In genomic region chr2:33395660-33396249, GRCh38 we compare ENCODE assay signal across 8 cellular contexts.
DNase-seq lines count a peak whose midpoint lies in the region; ATAC-seq and TF ChIP-seq lines count a peak whose summit lies in the region.

No MANE protein-coding gene starts in this region.

- peaks cover 7% of the 10 kb centered on the region for H3F3A ChIP-seq in MM.1S (ENCODE audit: insufficient read depth, low read length)

- H3K4me3 ChIP-seq in MM.1S (ENCODE audit: low read length) (no peak overlapping the region), fibroblast of pulmonary artery (replicated peaks; ENCODE audit: low read depth, low read length) (no peak overlapping the region)

- ATAC-seq in activated CD8-positive, alpha-beta T cell treated with anti-CD3 and anti-CD28 coated beads for 36 hours = peak; percentile 47

- CTCF ChIA-PET in activated CD8-positive, alpha-beta T cell treated with anti-CD3 and anti-CD28 coated beads for 36 hours (lab: Charles Lee) = interaction anchor here (0.6 to 2.1 kb wide), 10 partner anchors 11 to 627 kb away, joined by 3 to 8 read pairs (median 4); no protein-coding TSS in a partner anchor

- no peaks in the 10 kb centered on the region for H3K9me3 ChIP-seq in MM.1S (replicated peaks; ENCODE audit: insufficient read depth, low read length)

- H3K9me2 ChIP-seq in MM.1S (replicated peaks; ENCODE audit: insufficient read depth, low read length) = no peaks in the 10 kb centered on the region

- no peaks in the 10 kb centered on the region for H3K36me3 Mint-ChIP-seq in activated CD8-positive, alpha-beta T cell treated with anti-CD3 and anti-CD28 coated beads for 36 hours (ENCODE audit: low read depth)
- H3K36me3 Mint-ChIP-seq in progenitor cell of endocrine pancreas (ENCODE audit: insufficient read depth) = peaks cover 18% of the 10 kb centered on the region

- H2AFZ ChIP-seq in MM.1S (ENCODE audit: low read length) = no peak overlapping the region

- no peak overlapping the region for H3K27ac Mint-ChIP-seq in activated CD8-positive, alpha-beta T cell treated with anti-CD3 and anti-CD28 coated beads for 36 hours
- H3K27ac Mint-ChIP-seq in progenitor cell of endocrine pancreas = no peak overlapping the region

- DNase-seq in NCI-H82 (lab: John Stamatoyannopoulos, UW) = peak; percentile 50
- DNase-seq in NCI-H82 treated with DMSO at 0.1 percent for 48 hours (lab: John Stamatoyannopoulos, UW; ENCODE audit: unreplicated experiment) = no peak
- DNase-seq in MM.1S = peak; percentile 62
- peak; percentile 68 for DNase-seq in activated CD8-positive, alpha-beta T cell treated with anti-CD3 and anti-CD28 coated beads for 36 hours
- peak; percentile 79 for DNase-seq in fibroblast of pulmonary artery (ENCODE audit: low read depth)
- DNase-seq in progenitor cell of endocrine pancreas (ENCODE audit: low spot score, unreplicated experiment) = no peak
- DNase-seq in NCI-H510A treated with DMSO at 0.1 percent for 48 hours (lab: John Stamatoyannopoulos, UW) = no peak
- DNase-seq in NCI-H128 (lab: John Stamatoyannopoulos, UW; ENCODE audit: unreplicated experiment) = no peak

- H3K36me3 ChIP-seq in MM.1S (replicated peaks; ENCODE audit: insufficient read depth, low read length) = no peaks in the 10 kb centered on the region

- intact Hi-C loops in activated CD8-positive, alpha-beta T cell treated with anti-CD3 and anti-CD28 coated beads for 36 hours (cut with micrococcal nuclease) = no loop called here

- peaks cover 19% of the 10 kb centered on the region for H3K4me1 ChIP-seq in MM.1S (ENCODE audit: low read length)

- no peaks in the 10 kb centered on the region for H3K27me3 Mint-ChIP-seq in activated CD8-positive, alpha-beta T cell treated with anti-CD3 and anti-CD28 coated beads for 36 hours
- H3K27me3 Mint-ChIP-seq in progenitor cell of endocrine pancreas = no peaks in the 10 kb centered on the region

- H3K4me1 Mint-ChIP-seq in activated CD8-positive, alpha-beta T cell treated with anti-CD3 and anti-CD28 coated beads for 36 hours (ENCODE audit: low read depth) = no peaks in the 10 kb centered on the region
- peaks cover 4% of the 10 kb centered on the region for H3K4me1 Mint-ChIP-seq in progenitor cell of endocrine pancreas (ENCODE audit: low read depth)

- no peaks in the 10 kb centered on the region for H3K9me3 Mint-ChIP-seq in activated CD8-positive, alpha-beta T cell treated with anti-CD3 and anti-CD28 coated beads for 36 hours
- peaks cover 12% of the 10 kb centered on the region for H3K9me3 Mint-ChIP-seq in progenitor cell of endocrine pancreas (ENCODE audit: low read depth)

- H3K27ac ChIP-seq in MM.1S (ENCODE audit: low read length) = no peak overlapping the region

- TF ChIP-seq CTCF in MM.1S (IDR thresholded peaks at IDR 0.05; ENCODE audit: low read length) (peak; percentile 74), fibroblast of pulmonary artery (IDR thresholded peaks at IDR 0.05; ENCODE audit: low read length, missing control alignments) (peak; percentile 78), progenitor cell of endocrine pancreas (IDR thresholded peaks at IDR 0.05; ENCODE audit: unreplicated experiment) (peak; percentile 64)
- peak; percentile 70 for TF ChIP-seq CTCF in activated CD8-positive, alpha-beta T cell treated with anti-CD3 and anti-CD28 coated beads for 36 hours (IDR thresholded peaks at IDR 0.05)

- H3K4me3 Mint-ChIP-seq in activated CD8-positive, alpha-beta T cell treated with anti-CD3 and anti-CD28 coated beads for 36 hours = no peak overlapping the region
- H3K4me3 Mint-ChIP-seq in progenitor cell of endocrine pancreas (ENCODE audit: low read depth) = no peak overlapping the region

- H3K4me2 ChIP-seq in MM.1S (ENCODE audit: low read depth, low read length) = no peak overlapping the region

- H3K27me3 ChIP-seq in MM.1S (replicated peaks; ENCODE audit: insufficient read depth, low read length) = no peaks in the 10 kb centered on the region

- no peak overlapping the region for H3K9ac ChIP-seq in MM.1S (ENCODE audit: low read length)

- no peaks in the 10 kb centered on the region for H3K79me2 ChIP-seq in MM.1S (ENCODE audit: low read length)

- POLR2A ChIA-PET in activated CD8-positive, alpha-beta T cell treated with anti-CD3 and anti-CD28 coated beads for 36 hours (lab: Charles Lee) = no interaction called here

- H4K20me1 ChIP-seq in MM.1S (ENCODE audit: insufficient read depth, low read length) = no peaks in the 10 kb centered on the region

Comparison
In these comparisons a context has a peak if more than half of its experiments do, and no peak if none do; other contexts are left out.
1. DNase-seq: peak in NCI-H82 (single experiment), MM.1S (single experiment), activated CD8-positive, alpha-beta T cell treated with anti-CD3 and anti-CD28 coated beads for 36 hours (single experiment) and fibroblast of pulmonary artery (single experiment); none in NCI-H82 treated with DMSO at 0.1 percent for 48 hours (single experiment), progenitor cell of endocrine pancreas (single experiment), NCI-H510A treated with DMSO at 0.1 percent for 48 hours (single experiment) and NCI-H128 (single experiment).
2. Peak in every context shown above with its lines, with median percentiles within 50 percentile points of each other: CTCF ChIP-seq.